18 cellular contexts compared by ENCODE assay signal in the genomic region with DNA sequence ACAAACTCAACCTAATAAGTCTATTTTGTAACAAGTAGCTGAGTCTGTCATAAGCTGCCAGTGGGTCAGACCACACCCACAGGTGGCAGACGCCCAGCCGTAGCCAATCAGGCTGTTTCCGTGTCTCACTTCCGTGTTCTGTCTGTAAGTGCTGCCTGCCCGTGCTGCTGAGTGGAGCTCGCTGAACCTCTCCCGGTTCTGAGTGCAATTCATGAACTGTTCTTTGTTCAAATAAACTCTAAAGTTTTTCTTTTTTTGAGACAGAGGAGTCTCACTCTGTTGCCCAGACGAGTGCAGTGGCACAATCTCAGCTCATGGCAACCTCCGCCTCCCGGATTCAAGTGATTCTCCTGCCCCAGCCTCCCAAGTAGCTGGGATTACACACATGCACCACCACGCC. TPM values are rescaled to one million over a fixed set of nuclear protein-coding genes. Genes with fewer than 3 reads are reported as not detected.
A peak's percentile ranks its signal among the peaks of the same experiment; 100 is the strongest.
DNase-seq lines count a peak whose midpoint lies in the region; ATAC-seq and TF ChIP-seq lines count a peak whose summit lies in the region.
"Had no signal": no experiment of that assay in that cellular context is flagged by ENCODE, and none has a peak within 500 bp of the region (broad histone marks: within the 10 kb centered on the region; RNA-seq: fewer than 3 reads in every experiment).

No MANE protein-coding gene starts in this region.

- ATAC-seq in IMR-90 (ENCODE audit: low read depth) (peak; percentile 27; the same call in 1 of the 2 replicates), memory B cell (ENCODE audit: low read depth) (peak; percentile 56), HG03442 (IDR thresholded peaks at IDR 0.05; ENCODE audit: unreplicated experiment) (no peak), HG02970 (IDR thresholded peaks at IDR 0.05; ENCODE audit: low FRiP score, unreplicated experiment) (no peak)
- ATAC-seq: activated T-cell treated with anti-CD3 and anti-CD28 coated beads, Interleukin-2, amount 50 U/mL, for 72 hours had no signal

- H3K56ac ChIP-seq in IMR-90 (ENCODE audit: extremely low read depth, insufficient read depth, low read length): no peak overlapping the region

- peaks cover 37% of the 10 kb centered on the region for H4K20me1 ChIP-seq in IMR-90 (ENCODE audit: insufficient read depth, low read length)

- peaks cover 50% of the 10 kb centered on the region for H3K36me3 ChIP-seq in IMR-90 (ENCODE audit: control insufficient read depth, insufficient read depth, low read length)

- no TSS peak for BruUV-seq in IMR-90 (replicated peaks; lab: Mats Ljungman, UMichigan)

- no peak overlapping the region for H3K27ac Mint-ChIP-seq in memory B cell
- H3K27ac Mint-ChIP-seq: activated T-cell treated with anti-CD3 and anti-CD28 coated beads, Interleukin-2, amount 50 U/mL, for 72 hours had no signal

- no peak overlapping the region for H2BK120ac ChIP-seq in IMR-90 (ENCODE audit: low read depth, low read length)

- H2BK5ac ChIP-seq in IMR-90 (ENCODE audit: low read depth, low read length, poor library complexity, severe bottlenecking): no peak overlapping the region

- H4K5ac ChIP-seq in IMR-90 (ENCODE audit: low read depth, low read length): no peak overlapping the region

- H3K9ac ChIP-seq in IMR-90 (ENCODE audit: low read depth, low read length): no peak overlapping the region

- DNase-seq in 8988T (peak; percentile 10), IMR-90 (no peak), amniotic epithelial cell (ENCODE audit: low read depth) (peak; percentile 23), memory B cell (ENCODE audit: low spot score in 2 of 2) (no peak), NCI-H1092 (lab: John Stamatoyannopoulos, UW) (no peak), activated gamma-delta T cell (lab: John Stamatoyannopoulos, UW) (no peak)
- DNase-seq: activated CD4-positive, alpha-beta T cell treated with anti-CD3 and anti-CD28 coated beads for 1 hour; activated T-cell treated with anti-CD3 and anti-CD28 coated beads, Interleukin-2, amount 50 U/mL, for 72 hours; AML-193; DMS79 treated with DMSO at 0.1 percent for 48 hours; Kasumi-1; NCI-H2081; NCI-H748 treated with DMSO at 0.1 percent for 48 hours had no signal

- POLR2A ChIA-PET in IMR-90 (lab: Charles Lee; ENCODE audit: unreplicated experiment): no interaction called here

- H3K9me3 Mint-ChIP-seq in memory B cell: no peaks in the 10 kb centered on the region
- H3K9me3 Mint-ChIP-seq: activated T-cell treated with anti-CD3 and anti-CD28 coated beads, Interleukin-2, amount 50 U/mL, for 72 hours had no signal

- H3K4me3 Mint-ChIP-seq in memory B cell: no peak overlapping the region
- H3K4me3 Mint-ChIP-seq: activated T-cell treated with anti-CD3 and anti-CD28 coated beads, Interleukin-2, amount 50 U/mL, for 72 hours had no signal

- H3K79me1 ChIP-seq in IMR-90 (ENCODE audit: low read depth in 1 of 2, low read length in 2 of 2): peaks cover 0 to 15% of the 10 kb centered on the region in 2 experiments

- no peak for TF ChIP-seq POLR2A in IMR-90 (IDR thresholded peaks at IDR 0.05; ENCODE audit: low read depth, low read length)

- CTCF ChIA-PET in IMR-90 (lab: Yijun Ruan, JAX): no interaction called here

- no peak overlapping the region for H3K23ac ChIP-seq in IMR-90 (ENCODE audit: low read depth, low read length)

- no peak overlapping the region for H3K4ac ChIP-seq in IMR-90 (ENCODE audit: low read depth, low read length)

- no peak overlapping the region for H4K8ac ChIP-seq in IMR-90 (ENCODE audit: low read depth in 2 of 2, low read length in 2 of 2)

- intact Hi-C loops in IMR-90 (cut with micrococcal nuclease): no loop called here

- TF ChIP-seq RAD21 in IMR-90 (IDR thresholded peaks at IDR 0.05; ENCODE audit: low read length): no peak

- TF ChIP-seq CTCF in IMR-90 (conservative IDR thresholded peaks at IDR 0.05; ENCODE audit: low read depth, low read length): no peak

- H3K18ac ChIP-seq in IMR-90 (ENCODE audit: low read depth, low read length): no peak overlapping the region

- H2AFZ ChIP-seq in IMR-90 (replicated peaks; ENCODE audit: low read length, poor library complexity): no peak overlapping the region

- dilution Hi-C loops in IMR-90 (cut with HindIII; ENCODE audit: low sequenced_read_pairs, unreplicated experiment): no loop called here

- peaks cover 23% of the 10 kb centered on the region for H3K36me3 Mint-ChIP-seq in memory B cell

- in situ Hi-C loops in IMR-90 (cut with MboI; ENCODE audit: low sequenced_read_pairs): no loop called here

- no peaks in the 10 kb centered on the region for H3K4me1 ChIP-seq in IMR-90 (ENCODE audit: control insufficient read depth, insufficient read depth, low read length)

- H3K27ac ChIP-seq in IMR-90 (ENCODE audit: insufficient read depth, low read length): no peak overlapping the region
- H3K27ac ChIP-seq: ascending aorta, dorsolateral prefrontal cortex had no signal

- H4K91ac ChIP-seq in IMR-90 (ENCODE audit: insufficient read depth, low read depth, low read length): no peak overlapping the region

- H2BK15ac ChIP-seq in IMR-90 (ENCODE audit: low read depth, low read length): no peak overlapping the region

- no peak overlapping the region for H3K4me3 ChIP-seq in IMR-90 (ENCODE audit: insufficient read depth, low read depth, low read length)
- H3K4me3 ChIP-seq: ascending aorta, dorsolateral prefrontal cortex, smooth muscle cell had no signal

- no peak overlapping the region for H3K14ac ChIP-seq in IMR-90 (replicated peaks; ENCODE audit: low read depth, low read length)

- H2AK9ac ChIP-seq in IMR-90 (replicated peaks; ENCODE audit: low read depth, low read length, poor library complexity): no peak overlapping the region

- H2AK5ac ChIP-seq in IMR-90 (ENCODE audit: low read depth, low read length): no peak overlapping the region

- H2BK20ac ChIP-seq in IMR-90 (ENCODE audit: low read depth, low read length): no peak overlapping the region

- H3K4me2 ChIP-seq in IMR-90 (ENCODE audit: low read depth, low read length): no peak overlapping the region
- H3K4me2 ChIP-seq: smooth muscle cell had no signal

- H3K4me1 Mint-ChIP-seq in memory B cell: no peaks in the 10 kb centered on the region

- no peaks in the 10 kb centered on the region for H3K9me3 ChIP-seq in IMR-90 (ENCODE audit: control insufficient read depth, insufficient read depth, low read length)
- H3K9me3 ChIP-seq: ascending aorta had no signal

- peaks cover 2% of the 10 kb centered on the region for H3K27me3 Mint-ChIP-seq in memory B cell

- peaks cover 7% of the 10 kb centered on the region; the same call in 1 of the 2 replicates for H3K9me1 ChIP-seq in IMR-90 (ENCODE audit: insufficient read depth, low read length)

- WGBS in IMR-90 (ENCODE audit: extremely low coverage in 2 of 2, insufficient read length in 1 of 2), 2 experiments: 100% methylated on average over 1 of the region's 11 CpGs; no CpG with 5 or more reads in 1 of the 2 experiments

- no peaks in the 10 kb centered on the region; the same call in 1 of the 2 replicates for H3K27me3 ChIP-seq in IMR-90 (ENCODE audit: control insufficient read depth, insufficient read depth, low read length)
- H3K27me3 ChIP-seq: ascending aorta had no signal

TF ChIP-seq in IMR-90, 13 proteins besides CTCF, POLR2A, EP300 and RAD21:
- TF ChIP-seq MAZ (IDR thresholded peaks at IDR 0.05; ENCODE audit: borderline replicate concordance, low read depth, low read length): no peak
- TF ChIP-seq CHD1 (IDR thresholded peaks at IDR 0.05; ENCODE audit: low read depth, low read length): no peak
- TF ChIP-seq, protein P1, sequence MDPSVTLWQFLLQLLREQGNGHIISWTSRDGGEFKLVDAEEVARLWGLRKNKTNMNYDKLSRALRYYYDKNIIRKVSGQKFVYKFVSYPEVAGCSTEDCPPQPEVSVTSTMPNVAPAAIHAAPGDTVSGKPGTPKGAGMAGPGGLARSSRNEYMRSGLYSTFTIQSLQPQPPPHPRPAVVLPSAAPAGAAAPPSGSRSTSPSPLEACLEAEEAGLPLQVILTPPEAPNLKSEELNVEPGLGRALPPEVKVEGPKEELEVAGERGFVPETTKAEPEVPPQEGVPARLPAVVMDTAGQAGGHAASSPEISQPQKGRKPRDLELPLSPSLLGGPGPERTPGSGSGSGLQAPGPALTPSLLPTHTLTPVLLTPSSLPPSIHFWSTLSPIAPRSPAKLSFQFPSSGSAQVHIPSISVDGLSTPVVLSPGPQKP (IDR thresholded peaks at IDR 0.05; ENCODE audit: borderline replicate concordance, low read depth, low read length): no peak
- TF ChIP-seq RFX5 (IDR thresholded peaks at IDR 0.05; ENCODE audit: low read depth, low read length): no peak
- no peak for TF ChIP-seq MAFK (IDR thresholded peaks at IDR 0.05; ENCODE audit: low read depth, low read length)
- no peak for TF ChIP-seq NFE2L2 (IDR thresholded peaks at IDR 0.05; ENCODE audit: low read depth, low read length)
- TF ChIP-seq RCOR1 (IDR thresholded peaks at IDR 0.05; ENCODE audit: insufficient replicate concordance, low read length): no peak
- TF ChIP-seq, protein P2, sequence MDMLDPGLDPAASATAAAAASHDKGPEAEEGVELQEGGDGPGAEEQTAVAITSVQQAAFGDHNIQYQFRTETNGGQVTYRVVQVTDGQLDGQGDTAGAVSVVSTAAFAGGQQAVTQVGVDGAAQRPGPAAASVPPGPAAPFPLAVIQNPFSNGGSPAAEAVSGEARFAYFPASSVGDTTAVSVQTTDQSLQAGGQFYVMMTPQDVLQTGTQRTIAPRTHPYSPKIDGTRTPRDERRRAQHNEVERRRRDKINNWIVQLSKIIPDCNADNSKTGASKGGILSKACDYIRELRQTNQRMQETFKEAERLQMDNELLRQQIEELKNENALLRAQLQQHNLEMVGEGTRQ (IDR thresholded peaks at IDR 0.05; ENCODE audit: low read depth, low read length): no peak
- TF ChIP-seq MXI1 (IDR thresholded peaks at IDR 0.05; ENCODE audit: borderline replicate concordance, low read depth, low read length): no peak
- no peak for TF ChIP-seq CEBPB (IDR thresholded peaks at IDR 0.05; ENCODE audit: low read depth, low read length)
- TF ChIP-seq SMC3 (IDR thresholded peaks at IDR 0.05; ENCODE audit: low read depth, low read length): no peak
- no peak for TF ChIP-seq BHLHE40 (IDR thresholded peaks at IDR 0.05; ENCODE audit: low read depth, low read length)
- TF ChIP-seq FOS (IDR thresholded peaks at IDR 0.05; ENCODE audit: low read depth, low read length): no peak
TF ChIP-seq in IMR-90: peak in this region for 0.

RNA-seq across cellular contexts. Expression of a gene that starts 25.1 kb away (rescaled TPM):
- 18.8 and 23.9 TPM in 2 replicates for total RNA-seq in IMR-90 (2012; rRNA removed)
- polyA plus RNA-seq in IMR-90 (2012; rRNA removed): 58.5 and 59.3 TPM in 2 replicates
- polyA plus RNA-seq in IMR-90 (2012; cell fraction: cytosol; rRNA removed): 46.5 and 53.6 TPM in 2 replicates
- polyA plus RNA-seq in IMR-90 (2012; cell fraction: nucleus; rRNA removed; ENCODE audit: low replicate concordance): 236 and 251 TPM in 2 replicates

Comparison
In these comparisons a context has a peak if more than half of its experiments do, and no peak if none do; other contexts are left out.
1. DNase-seq: peak in 8988T (single experiment) and amniotic epithelial cell (single experiment); none in IMR-90 (single experiment), memory B cell (0 of 2), NCI-H1092 (single experiment) and activated gamma-delta T cell (single experiment).
2. ATAC-seq: peak in IMR-90 (single experiment) and memory B cell (single experiment); none in HG03442 (single experiment) and HG02970 (single experiment).